In the genomic region with DNA sequence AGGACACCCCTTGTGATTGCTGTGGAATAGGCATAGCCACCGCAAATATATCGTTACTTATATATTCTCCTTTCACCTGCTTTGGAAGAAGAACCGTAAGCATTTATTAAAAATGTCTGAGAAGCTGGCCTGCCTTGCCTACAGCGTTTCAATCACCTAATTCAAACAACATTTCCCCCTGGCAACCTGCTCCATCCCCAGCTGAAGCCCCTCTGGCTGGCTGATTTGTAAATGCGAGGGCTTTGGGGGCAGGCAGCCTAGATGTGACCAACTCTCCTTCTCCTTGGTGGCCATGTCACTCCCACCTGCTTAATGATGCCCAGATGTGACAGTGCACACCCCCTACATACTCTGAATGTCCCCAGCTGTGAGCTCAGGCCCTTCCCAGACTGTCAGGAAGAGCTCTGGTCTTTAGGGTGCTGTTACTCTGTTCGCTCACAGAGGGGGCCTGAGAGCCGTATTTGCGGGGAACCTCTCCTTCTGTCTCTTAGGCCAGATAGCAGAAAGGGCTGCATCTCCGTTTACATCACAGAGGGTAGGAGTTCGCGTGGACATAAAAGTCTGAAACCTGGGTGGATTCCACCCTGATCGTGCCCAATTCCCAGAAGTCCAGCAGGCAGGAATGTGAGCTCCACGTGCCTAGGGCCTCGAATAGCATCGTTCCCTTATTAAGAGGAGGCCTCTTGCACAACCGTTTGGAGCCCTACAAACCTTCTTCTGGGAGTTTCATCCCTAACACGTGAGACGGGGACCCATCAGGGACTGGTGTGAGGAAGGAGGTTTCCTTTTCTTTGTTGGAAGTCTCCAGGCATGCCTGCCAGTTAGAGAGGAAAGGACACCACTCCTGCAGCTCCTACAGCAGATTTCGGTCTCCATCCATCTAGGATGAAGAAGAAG, we compare ENCODE assay signal across 8 cellular contexts. TPM values are rescaled to one million over a fixed set of nuclear protein-coding genes. Genes with fewer than 3 reads are reported as not detected.
A peak's percentile ranks its signal among the peaks of the same experiment; 100 is the strongest.
DNase-seq lines count a peak whose midpoint lies in the region; ATAC-seq and TF ChIP-seq lines count a peak whose summit lies in the region.

No MANE protein-coding gene starts in this region.

- TF ChIP-seq POLR2A in HCT116 (IDR thresholded peaks at IDR 0.05; ENCODE audit: borderline replicate concordance, extremely low read depth, insufficient read depth, insufficient read length) = no peak

- ATAC-seq in HCT116 (peak; percentile 67), GM21619 (IDR thresholded peaks at IDR 0.05; ENCODE audit: unreplicated experiment) (no peak), GM21723 (IDR thresholded peaks at IDR 0.05; ENCODE audit: unreplicated experiment) (no peak)
- ATAC-seq in naive thymus-derived CD8-positive, alpha-beta T cell = peak in 1 of 2 donors; percentile 30

- peak in 2 of 3 experiments; percentile 20 to 66 for DNase-seq in NCI-H1417 (lab: John Stamatoyannopoulos, UW)
- DNase-seq in NCI-H1417 treated with DMSO at 0.1 percent for 48 hours (lab: John Stamatoyannopoulos, UW) = no peak
- DNase-seq in HCT116 (ENCODE audit: low read depth, low spot score) = no peak
- peak; percentile 45 for DNase-seq in activated CD8-positive, alpha-beta memory T cell treated with anti-CD3 and anti-CD28 coated beads, Interleukin-2, amount 50 U/mL, for 48 hours
- peak in 3 of 10 donors; percentile 27 to 52 (median 51) for DNase-seq in naive thymus-derived CD8-positive, alpha-beta T cell
- no peak for DNase-seq in EL

- CTCF ChIA-PET in HCT116 (lab: Charles Lee) = interaction anchor here (0.7 to 1.3 kb wide), 3 partner anchors 136 to 553 kb away, joined by 3 to 4 read pairs (median 3); no protein-coding TSS in a partner anchor

- POLR2A ChIA-PET in HCT116 (lab: Charles Lee) = no interaction called here
- POLR2A ChIA-PET in naive thymus-derived CD8-positive, alpha-beta T cell (lab: Charles Lee) = interaction anchor here (0.8 to 5.6 kb wide), 3 partner anchors 54 to 156 kb away, joined by 4 to 67 read pairs (median 4); no protein-coding TSS in a partner anchor

- intact Hi-C loops in HCT116 (cut with micrococcal nuclease) = no loop called here

- RAD21 ChIA-PET in HCT116 (lab: Charles Lee; ENCODE audit: low non-redundant PET in 1 of 2, low total read pairs in 2 of 2, uncharacterized antibody in 2 of 2, unreplicated experiment in 2 of 2) = no interaction called here

- no peak overlapping the region for H3K27ac ChIP-seq in HCT116 (ENCODE audit: low read depth, low read length)

- no peaks in the 10 kb centered on the region for H3K79me2 ChIP-seq in HCT116 (ENCODE audit: insufficient read depth, low read length)

- H2AFZ ChIP-seq in HCT116 (ENCODE audit: low read depth, low read length, poor library complexity, severe bottlenecking) = no peak overlapping the region

- BruUV-seq in HCT116 (replicated peaks; lab: Mats Ljungman, UMichigan) = no TSS peak

- no peaks in the 10 kb centered on the region for H3K36me3 ChIP-seq in HCT116 (ENCODE audit: control insufficient read depth in 1 of 2, insufficient read depth in 2 of 2, low read length in 2 of 2)

- no peaks in the 10 kb centered on the region for H3K9me2 ChIP-seq in HCT116 (ENCODE audit: insufficient read depth)

- H3K27ac Mint-ChIP-seq in naive thymus-derived CD8-positive, alpha-beta T cell = peak overlapping the region in 4 of 10 donors; percentile 7 to 80 (median 26)

- no peaks in the 10 kb centered on the region for H3K4me1 ChIP-seq in HCT116 (ENCODE audit: control insufficient read depth in 1 of 2, insufficient read depth in 2 of 2, low read length in 2 of 2)

- H3K27me3 Mint-ChIP-seq in naive thymus-derived CD8-positive, alpha-beta T cell = peaks cover 0 to 25% (median 2%) of the 10 kb centered on the region in 5 donors

- peaks cover 24% of the 10 kb centered on the region for H3K27me3 ChIP-seq in HCT116 (ENCODE audit: insufficient read depth, low read length)

- no peaks in the 10 kb centered on the region for H4K20me1 ChIP-seq in HCT116 (ENCODE audit: insufficient read depth)

- H3K4me3 Mint-ChIP-seq in naive thymus-derived CD8-positive, alpha-beta T cell = peak overlapping the region; percentile 25 to 89 (median 73)

- H3K4me3 ChIP-seq in HCT116 (replicated peaks in 1 of 2; ENCODE audit: low read depth in 1 of 2, low read length in 2 of 2) = no peak overlapping the region

- no peak overlapping the region for H3K9ac ChIP-seq in HCT116 (ENCODE audit: low read length)

- peaks cover 13 to 35% (median 20%) of the 10 kb centered on the region in 4 donors for H3K4me1 Mint-ChIP-seq in naive thymus-derived CD8-positive, alpha-beta T cell

- no peak for TF ChIP-seq RAD21 in HCT116 (IDR thresholded peaks at IDR 0.05; ENCODE audit: low read depth)

- H3K36me3 Mint-ChIP-seq in naive thymus-derived CD8-positive, alpha-beta T cell = no peaks in the 10 kb centered on the region

- H3K9me3 Mint-ChIP-seq in naive thymus-derived CD8-positive, alpha-beta T cell = no peaks in the 10 kb centered on the region

- TF ChIP-seq CTCF in HCT116 (IDR thresholded peaks at IDR 0.05 in 2 of 3, conservative IDR thresholded peaks at IDR 0.05 in 1 of 3; ENCODE audit: borderline replicate concordance in 1 of 3, insufficient read depth in 1 of 3, low read depth in 2 of 3, low read length in 2 of 3) = peak in 2 of 3 experiments; percentile 23 to 35; a peak in 2 of 6 replicates

- no peaks in the 10 kb centered on the region for H3K9me3 ChIP-seq in HCT116 (ENCODE audit: control insufficient read depth in 1 of 2, insufficient read depth in 1 of 2, low read depth in 1 of 2, low read length in 2 of 2)

- no peak overlapping the region for H3K4me2 ChIP-seq in HCT116 (ENCODE audit: low read length)

TF ChIP-seq in HCT116, 20 proteins besides CTCF, POLR2A, EP300 and RAD21:
- no peak for TF ChIP-seq EZH2phosphoT487 (IDR thresholded peaks at IDR 0.05; ENCODE audit: borderline replicate concordance)
- TF ChIP-seq TCF7L2 (IDR thresholded peaks at IDR 0.05; ENCODE audit: borderline replicate concordance, extremely low read depth, insufficient read depth, insufficient read length) = no peak
- TF ChIP-seq ZFX (IDR thresholded peaks at IDR 0.05) = no peak
- TF ChIP-seq SP1 (IDR thresholded peaks at IDR 0.05; ENCODE audit: low read depth) = no peak
- TF ChIP-seq YY1 (IDR thresholded peaks at IDR 0.05; ENCODE audit: extremely low read depth, insufficient replicate concordance, low read depth, low read length) = no peak
- TF ChIP-seq, protein P1, sequence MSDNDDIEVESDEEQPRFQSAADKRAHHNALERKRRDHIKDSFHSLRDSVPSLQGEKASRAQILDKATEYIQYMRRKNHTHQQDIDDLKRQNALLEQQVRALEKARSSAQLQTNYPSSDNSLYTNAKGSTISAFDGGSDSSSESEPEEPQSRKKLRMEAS (IDR thresholded peaks at IDR 0.05) = no peak
- TF ChIP-seq ZNF274 (IDR thresholded peaks at IDR 0.05; ENCODE audit: low read depth, low read length) = no peak
- TF ChIP-seq SIN3A (IDR thresholded peaks at IDR 0.05; ENCODE audit: low read depth) = no peak
- TF ChIP-seq JUND (IDR thresholded peaks at IDR 0.05) = no peak
- no peak for TF ChIP-seq EGR1 (IDR thresholded peaks at IDR 0.05; ENCODE audit: low read depth)
- TF ChIP-seq SRF (IDR thresholded peaks at IDR 0.05; ENCODE audit: low read depth) = no peak
- TF ChIP-seq ATF3 (IDR thresholded peaks at IDR 0.05) = no peak
- no peak for TF ChIP-seq FOSL1 (IDR thresholded peaks at IDR 0.05; ENCODE audit: low read depth)

RNA-seq across cellular contexts. Expression of gene SDK2, which starts 2.4 kb away (rescaled TPM):
- 0.10 TPM for total RNA-seq in HCT116 (2021; ENCODE audit: unreplicated experiment)
- polyA plus RNA-seq in HCT116 (2012) = 0.04 and 0.08 TPM in 2 replicates
- total RNA-seq in naive thymus-derived CD8-positive, alpha-beta T cell = 10 to 100 TPM; 10.4 to 11.3 TPM
- polyA plus RNA-seq in naive thymus-derived CD8-positive, alpha-beta T cell = 1 to 10 TPM in 2 of 3 donors, under 1 TPM in 1; 0.27 to 4.2 (median 1.6) TPM

Comparison
In these comparisons a context has a peak if more than half of its experiments do, and no peak if none do; other contexts are left out.
1. DNase-seq: peak in NCI-H1417 (2 of 3) and activated CD8-positive, alpha-beta memory T cell treated with anti-CD3 and anti-CD28 coated beads, Interleukin-2, amount 50 U/mL, for 48 hours (single experiment); none in NCI-H1417 treated with DMSO at 0.1 percent for 48 hours (single experiment), HCT116 (single experiment) and EL (single experiment).
2. RNA of gene SDK2, which starts 2.4 kb away (total RNA-seq): 10.4 to 11.3 TPM in naive thymus-derived CD8-positive, alpha-beta T cell; 0.10 TPM in HCT116 (single experiment); every median in the first group is over 10 times any median in the second.